In the genomic region with DNA sequence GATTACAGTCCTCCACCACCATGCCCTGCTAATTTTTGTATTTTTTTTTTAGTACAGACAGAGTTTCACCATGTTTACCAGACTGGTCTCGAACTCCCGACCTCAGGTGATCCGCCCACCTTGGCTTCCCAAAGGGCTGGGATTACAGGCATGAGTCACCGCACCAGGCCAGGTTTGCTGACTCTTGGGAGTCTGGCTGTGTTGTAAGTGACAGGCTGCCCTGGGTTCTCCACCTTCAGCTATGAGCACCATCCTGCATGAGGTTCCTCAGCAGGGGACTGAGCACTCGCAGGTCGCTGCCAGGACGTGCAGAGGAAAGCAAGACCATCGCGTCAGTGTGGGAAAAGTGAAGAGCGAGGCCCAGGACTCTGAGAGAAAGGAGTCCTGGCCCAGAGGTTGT, we compare ENCODE assay signal across 1 cellular context.
TF ChIP-seq lines count a peak whose summit lies in the region.

No MANE protein-coding gene starts in this region.

TF ChIP-seq in liver, 16 proteins besides CTCF, POLR2A, EP300 and RAD21 (continued from another document):
- TF ChIP-seq REST (IDR thresholded peaks at IDR 0.05), result no peak
